In the genomic region with DNA sequence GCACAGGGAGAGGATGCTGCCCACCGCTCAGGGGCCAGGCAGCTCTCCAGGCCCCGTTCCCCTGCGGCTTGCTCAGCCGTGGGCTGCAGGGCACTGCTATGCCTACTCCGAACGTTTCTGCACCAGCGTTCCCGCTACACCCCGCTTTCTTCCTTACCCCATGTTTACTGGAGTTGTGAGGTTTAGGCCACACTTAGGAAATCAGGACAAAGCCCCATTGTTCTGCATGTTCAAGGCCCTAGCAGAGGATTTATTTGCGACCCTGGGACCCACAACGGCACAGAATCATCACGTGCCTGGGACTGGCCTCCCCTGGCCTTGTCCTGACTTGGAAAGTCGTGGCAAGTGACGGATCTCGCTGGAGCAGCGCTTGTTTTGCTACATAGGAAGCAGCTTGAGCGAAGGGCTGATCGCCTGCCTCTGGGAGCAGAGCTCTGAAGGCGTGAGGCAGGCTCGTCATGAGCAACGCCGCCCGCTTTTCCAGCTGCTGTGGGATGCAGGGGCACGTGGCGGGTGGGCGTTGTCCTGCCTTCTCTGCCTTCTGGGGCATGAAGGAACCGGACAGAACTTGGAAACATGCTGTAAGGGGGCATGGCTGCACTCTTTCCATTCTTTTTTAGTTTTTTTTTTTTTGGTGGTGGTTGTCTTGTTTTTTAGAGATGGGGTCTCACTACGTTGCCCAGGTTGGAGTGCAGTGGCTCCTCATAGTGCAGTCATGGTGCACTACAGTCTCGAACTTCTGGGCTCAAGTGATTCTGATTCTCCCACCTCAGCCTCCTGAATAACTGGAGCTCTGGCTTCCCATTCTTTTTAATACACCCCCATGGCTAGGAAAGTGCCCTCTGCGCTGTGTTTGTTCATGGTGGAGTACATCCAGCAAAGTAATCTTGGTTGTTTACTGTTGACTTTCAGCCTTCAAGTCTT, we compare ENCODE assay signal across 1 cellular context.
TF ChIP-seq lines count a peak whose summit lies in the region.

No MANE protein-coding gene starts in this region.

TF ChIP-seq in HepG2, 621 proteins besides CTCF, POLR2A, EP300 and RAD21 (continued from another document and continues in another):
- TF ChIP-seq, protein P1, sequence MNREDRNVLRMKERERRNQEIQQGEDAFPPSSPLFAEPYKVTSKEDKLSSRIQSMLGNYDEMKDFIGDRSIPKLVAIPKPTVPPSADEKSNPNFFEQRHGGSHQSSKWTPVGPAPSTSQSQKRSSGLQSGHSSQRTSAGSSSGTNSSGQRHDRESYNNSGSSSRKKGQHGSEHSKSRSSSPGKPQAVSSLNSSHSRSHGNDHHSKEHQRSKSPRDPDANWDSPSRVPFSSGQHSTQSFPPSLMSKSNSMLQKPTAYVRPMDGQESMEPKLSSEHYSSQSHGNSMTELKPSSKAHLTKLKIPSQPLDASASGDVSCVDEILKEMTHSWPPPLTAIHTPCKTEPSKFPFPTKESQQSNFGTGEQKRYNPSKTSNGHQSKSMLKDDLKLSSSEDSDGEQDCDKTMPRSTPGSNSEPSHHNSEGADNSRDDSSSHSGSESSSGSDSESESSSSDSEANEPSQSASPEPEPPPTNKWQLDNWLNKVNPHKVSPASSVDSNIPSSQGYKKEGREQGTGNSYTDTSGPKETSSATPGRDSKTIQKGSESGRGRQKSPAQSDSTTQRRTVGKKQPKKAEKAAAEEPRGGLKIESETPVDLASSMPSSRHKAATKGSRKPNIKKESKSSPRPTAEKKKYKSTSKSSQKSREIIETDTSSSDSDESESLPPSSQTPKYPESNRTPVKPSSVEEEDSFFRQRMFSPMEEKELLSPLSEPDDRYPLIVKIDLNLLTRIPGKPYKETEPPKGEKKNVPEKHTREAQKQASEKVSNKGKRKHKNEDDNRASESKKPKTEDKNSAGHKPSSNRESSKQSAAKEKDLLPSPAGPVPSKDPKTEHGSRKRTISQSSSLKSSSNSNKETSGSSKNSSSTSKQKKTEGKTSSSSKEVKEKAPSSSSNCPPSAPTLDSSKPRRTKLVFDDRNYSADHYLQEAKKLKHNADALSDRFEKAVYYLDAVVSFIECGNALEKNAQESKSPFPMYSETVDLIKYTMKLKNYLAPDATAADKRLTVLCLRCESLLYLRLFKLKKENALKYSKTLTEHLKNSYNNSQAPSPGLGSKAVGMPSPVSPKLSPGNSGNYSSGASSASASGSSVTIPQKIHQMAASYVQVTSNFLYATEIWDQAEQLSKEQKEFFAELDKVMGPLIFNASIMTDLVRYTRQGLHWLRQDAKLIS (CRISPR knock-in tag; IDR thresholded peaks at IDR 0.05): no peak
- TF ChIP-seq SYNCRIP (IDR thresholded peaks at IDR 0.05; ENCODE audit: insufficient read depth, low read depth, low read length) (no peak), ZNF775 (CRISPR knock-in tag; IDR thresholded peaks at IDR 0.05; ENCODE audit: borderline replicate concordance) (no peak), HOXA3 (CRISPR knock-in tag; IDR thresholded peaks at IDR 0.05) (peak; percentile 94), SIN3B (IDR thresholded peaks at IDR 0.05; ENCODE audit: low read length) (no peak), RFX5 (IDR thresholded peaks at IDR 0.05; ENCODE audit: low read depth, low read length) (no peak), POLR2G (IDR thresholded peaks at IDR 0.05; ENCODE audit: low read depth, low read length) (no peak), CEBPG (CRISPR knock-in tag; IDR thresholded peaks at IDR 0.05) (peak; percentile 50), TBL1XR1 (IDR thresholded peaks at IDR 0.05; ENCODE audit: borderline replicate concordance, low read length, partially characterized antibody) (no peak), SP4 (CRISPR knock-in tag; IDR thresholded peaks at IDR 0.05) (no peak), ASH2L (IDR thresholded peaks at IDR 0.05; ENCODE audit: insufficient read length, low read depth, low read length) (peak; percentile 73), MAZ (IDR thresholded peaks at IDR 0.05; ENCODE audit: borderline replicate concordance, low read depth, low read length) (no peak), MAZ (CRISPR knock-in tag; IDR thresholded peaks at IDR 0.05; ENCODE audit: low read depth) (0 out of 2 replicates have a peak, but pooled peaks have one; percentile 30), ZMYM4 (CRISPR knock-in tag; IDR thresholded peaks at IDR 0.05) (peak; percentile 75), MBNL3 (CRISPR knock-in tag; conservative IDR thresholded peaks at IDR 0.05) (no peak), HNRNPK (IDR thresholded peaks at IDR 0.05; ENCODE audit: low read depth, low read length, poor library complexity, severe bottlenecking) (no peak), ZNF235 (CRISPR knock-in tag; IDR thresholded peaks at IDR 0.05; ENCODE audit: borderline replicate concordance) (no peak), ZNF737 (CRISPR knock-in tag; IDR thresholded peaks at IDR 0.05; ENCODE audit: borderline replicate concordance) (no peak), HOXD1 (CRISPR knock-in tag; IDR thresholded peaks at IDR 0.05) (peak; percentile 24; the same call in 1 of the 2 replicates), ZFY (CRISPR knock-in tag; IDR thresholded peaks at IDR 0.05) (peak; percentile 87), TEAD3 (CRISPR knock-in tag; optimal IDR thresholded peaks at IDR 0.05; ENCODE audit: borderline replicate concordance) (no peak), RBM39 (IDR thresholded peaks at IDR 0.05; ENCODE audit: low read depth, low read length, poor library complexity, severe bottlenecking) (no peak), ZNF34 (CRISPR knock-in tag; IDR thresholded peaks at IDR 0.05; ENCODE audit: borderline replicate concordance) (no peak), NR2F6 (IDR thresholded peaks at IDR 0.05) (no peak), NR2F6 (CRISPR knock-in tag; IDR thresholded peaks at IDR 0.05) (peak; percentile 82), ZNF124 (CRISPR knock-in tag; IDR thresholded peaks at IDR 0.05) (peak; percentile 55; the same call in 1 of the 2 replicates)
- TF ChIP-seq, protein P2, sequence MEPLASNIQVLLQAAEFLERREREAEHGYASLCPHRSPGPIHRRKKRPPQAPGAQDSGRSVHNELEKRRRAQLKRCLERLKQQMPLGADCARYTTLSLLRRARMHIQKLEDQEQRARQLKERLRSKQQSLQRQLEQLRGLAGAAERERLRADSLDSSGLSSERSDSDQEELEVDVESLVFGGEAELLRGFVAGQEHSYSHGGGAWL (CRISPR knock-in tag; IDR thresholded peaks at IDR 0.05): peak; percentile 67; the same call in 1 of the 2 replicates
- TF ChIP-seq, protein P3, sequence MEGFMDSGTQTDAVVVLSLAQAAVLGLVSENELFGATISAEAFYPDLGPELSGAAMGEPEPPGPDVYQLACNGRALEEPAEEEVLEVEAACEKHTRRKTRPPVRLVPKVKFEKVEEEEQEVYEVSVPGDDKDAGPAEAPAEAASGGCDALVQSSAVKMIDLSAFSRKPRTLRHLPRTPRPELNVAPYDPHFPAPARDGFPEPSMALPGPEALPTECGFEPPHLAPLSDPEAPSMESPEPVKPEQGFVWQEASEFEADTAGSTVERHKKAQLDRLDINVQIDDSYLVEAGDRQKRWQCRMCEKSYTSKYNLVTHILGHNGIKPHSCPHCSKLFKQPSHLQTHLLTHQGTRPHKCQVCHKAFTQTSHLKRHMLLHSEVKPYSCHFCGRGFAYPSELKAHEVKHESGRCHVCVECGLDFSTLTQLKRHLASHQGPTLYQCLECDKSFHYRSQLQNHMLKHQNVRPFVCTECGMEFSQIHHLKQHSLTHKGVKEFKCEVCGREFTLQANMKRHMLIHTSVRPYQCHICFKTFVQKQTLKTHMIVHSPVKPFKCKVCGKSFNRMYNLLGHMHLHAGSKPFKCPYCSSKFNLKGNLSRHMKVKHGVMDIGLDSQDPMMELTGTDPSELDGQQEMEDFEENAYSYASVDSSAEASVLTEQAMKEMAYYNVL (CRISPR knock-in tag; IDR thresholded peaks at IDR 0.05; ENCODE audit: borderline replicate concordance): peak; percentile 62; the same call in 1 of the 2 replicates
- TF ChIP-seq, protein P4, sequence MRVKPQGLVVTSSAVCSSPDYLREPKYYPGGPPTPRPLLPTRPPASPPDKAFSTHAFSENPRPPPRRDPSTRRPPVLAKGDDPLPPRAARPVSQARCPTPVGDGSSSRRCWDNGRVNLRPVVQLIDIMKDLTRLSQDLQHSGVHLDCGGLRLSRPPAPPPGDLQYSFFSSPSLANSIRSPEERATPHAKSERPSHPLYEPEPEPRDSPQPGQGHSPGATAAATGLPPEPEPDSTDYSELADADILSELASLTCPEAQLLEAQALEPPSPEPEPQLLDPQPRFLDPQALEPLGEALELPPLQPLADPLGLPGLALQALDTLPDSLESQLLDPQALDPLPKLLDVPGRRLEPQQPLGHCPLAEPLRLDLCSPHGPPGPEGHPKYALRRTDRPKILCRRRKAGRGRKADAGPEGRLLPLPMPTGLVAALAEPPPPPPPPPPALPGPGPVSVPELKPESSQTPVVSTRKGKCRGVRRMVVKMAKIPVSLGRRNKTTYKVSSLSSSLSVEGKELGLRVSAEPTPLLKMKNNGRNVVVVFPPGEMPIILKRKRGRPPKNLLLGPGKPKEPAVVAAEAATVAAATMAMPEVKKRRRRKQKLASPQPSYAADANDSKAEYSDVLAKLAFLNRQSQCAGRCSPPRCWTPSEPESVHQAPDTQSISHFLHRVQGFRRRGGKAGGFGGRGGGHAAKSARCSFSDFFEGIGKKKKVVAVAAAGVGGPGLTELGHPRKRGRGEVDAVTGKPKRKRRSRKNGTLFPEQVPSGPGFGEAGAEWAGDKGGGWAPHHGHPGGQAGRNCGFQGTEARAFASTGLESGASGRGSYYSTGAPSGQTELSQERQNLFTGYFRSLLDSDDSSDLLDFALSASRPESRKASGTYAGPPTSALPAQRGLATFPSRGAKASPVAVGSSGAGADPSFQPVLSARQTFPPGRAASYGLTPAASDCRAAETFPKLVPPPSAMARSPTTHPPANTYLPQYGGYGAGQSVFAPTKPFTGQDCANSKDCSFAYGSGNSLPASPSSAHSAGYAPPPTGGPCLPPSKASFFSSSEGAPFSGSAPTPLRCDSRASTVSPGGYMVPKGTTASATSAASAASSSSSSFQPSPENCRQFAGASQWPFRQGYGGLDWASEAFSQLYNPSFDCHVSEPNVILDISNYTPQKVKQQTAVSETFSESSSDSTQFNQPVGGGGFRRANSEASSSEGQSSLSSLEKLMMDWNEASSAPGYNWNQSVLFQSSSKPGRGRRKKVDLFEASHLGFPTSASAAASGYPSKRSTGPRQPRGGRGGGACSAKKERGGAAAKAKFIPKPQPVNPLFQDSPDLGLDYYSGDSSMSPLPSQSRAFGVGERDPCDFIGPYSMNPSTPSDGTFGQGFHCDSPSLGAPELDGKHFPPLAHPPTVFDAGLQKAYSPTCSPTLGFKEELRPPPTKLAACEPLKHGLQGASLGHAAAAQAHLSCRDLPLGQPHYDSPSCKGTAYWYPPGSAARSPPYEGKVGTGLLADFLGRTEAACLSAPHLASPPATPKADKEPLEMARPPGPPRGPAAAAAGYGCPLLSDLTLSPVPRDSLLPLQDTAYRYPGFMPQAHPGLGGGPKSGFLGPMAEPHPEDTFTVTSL (CRISPR knock-in tag; IDR thresholded peaks at IDR 0.05; ENCODE audit: borderline replicate concordance): 0 out of 2 replicates have a peak, but pooled peaks have one; percentile 67
- TF ChIP-seq, protein P5, sequence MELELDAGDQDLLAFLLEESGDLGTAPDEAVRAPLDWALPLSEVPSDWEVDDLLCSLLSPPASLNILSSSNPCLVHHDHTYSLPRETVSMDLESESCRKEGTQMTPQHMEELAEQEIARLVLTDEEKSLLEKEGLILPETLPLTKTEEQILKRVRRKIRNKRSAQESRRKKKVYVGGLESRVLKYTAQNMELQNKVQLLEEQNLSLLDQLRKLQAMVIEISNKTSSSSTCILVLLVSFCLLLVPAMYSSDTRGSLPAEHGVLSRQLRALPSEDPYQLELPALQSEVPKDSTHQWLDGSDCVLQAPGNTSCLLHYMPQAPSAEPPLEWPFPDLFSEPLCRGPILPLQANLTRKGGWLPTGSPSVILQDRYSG (CRISPR knock-in tag; IDR thresholded peaks at IDR 0.05): no peak
- TF ChIP-seq, protein P6, sequence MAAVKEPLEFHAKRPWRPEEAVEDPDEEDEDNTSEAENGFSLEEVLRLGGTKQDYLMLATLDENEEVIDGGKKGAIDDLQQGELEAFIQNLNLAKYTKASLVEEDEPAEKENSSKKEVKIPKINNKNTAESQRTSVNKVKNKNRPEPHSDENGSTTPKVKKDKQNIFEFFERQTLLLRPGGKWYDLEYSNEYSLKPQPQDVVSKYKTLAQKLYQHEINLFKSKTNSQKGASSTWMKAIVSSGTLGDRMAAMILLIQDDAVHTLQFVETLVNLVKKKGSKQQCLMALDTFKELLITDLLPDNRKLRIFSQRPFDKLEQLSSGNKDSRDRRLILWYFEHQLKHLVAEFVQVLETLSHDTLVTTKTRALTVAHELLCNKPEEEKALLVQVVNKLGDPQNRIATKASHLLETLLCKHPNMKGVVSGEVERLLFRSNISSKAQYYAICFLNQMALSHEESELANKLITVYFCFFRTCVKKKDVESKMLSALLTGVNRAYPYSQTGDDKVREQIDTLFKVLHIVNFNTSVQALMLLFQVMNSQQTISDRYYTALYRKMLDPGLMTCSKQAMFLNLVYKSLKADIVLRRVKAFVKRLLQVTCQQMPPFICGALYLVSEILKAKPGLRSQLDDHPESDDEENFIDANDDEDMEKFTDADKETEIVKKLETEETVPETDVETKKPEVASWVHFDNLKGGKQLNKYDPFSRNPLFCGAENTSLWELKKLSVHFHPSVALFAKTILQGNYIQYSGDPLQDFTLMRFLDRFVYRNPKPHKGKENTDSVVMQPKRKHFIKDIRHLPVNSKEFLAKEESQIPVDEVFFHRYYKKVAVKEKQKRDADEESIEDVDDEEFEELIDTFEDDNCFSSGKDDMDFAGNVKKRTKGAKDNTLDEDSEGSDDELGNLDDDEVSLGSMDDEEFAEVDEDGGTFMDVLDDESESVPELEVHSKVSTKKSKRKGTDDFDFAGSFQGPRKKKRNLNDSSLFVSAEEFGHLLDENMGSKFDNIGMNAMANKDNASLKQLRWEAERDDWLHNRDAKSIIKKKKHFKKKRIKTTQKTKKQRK (IDR thresholded peaks at IDR 0.05; ENCODE audit: low read length): no peak
- TF ChIP-seq, protein P7, sequence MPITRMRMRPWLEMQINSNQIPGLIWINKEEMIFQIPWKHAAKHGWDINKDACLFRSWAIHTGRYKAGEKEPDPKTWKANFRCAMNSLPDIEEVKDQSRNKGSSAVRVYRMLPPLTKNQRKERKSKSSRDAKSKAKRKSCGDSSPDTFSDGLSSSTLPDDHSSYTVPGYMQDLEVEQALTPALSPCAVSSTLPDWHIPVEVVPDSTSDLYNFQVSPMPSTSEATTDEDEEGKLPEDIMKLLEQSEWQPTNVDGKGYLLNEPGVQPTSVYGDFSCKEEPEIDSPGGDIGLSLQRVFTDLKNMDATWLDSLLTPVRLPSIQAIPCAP (CRISPR knock-in tag; IDR thresholded peaks at IDR 0.05; ENCODE audit: low read depth): 0 out of 2 replicates have a peak, but pooled peaks have one; percentile 59
- TF ChIP-seq, protein P8, sequence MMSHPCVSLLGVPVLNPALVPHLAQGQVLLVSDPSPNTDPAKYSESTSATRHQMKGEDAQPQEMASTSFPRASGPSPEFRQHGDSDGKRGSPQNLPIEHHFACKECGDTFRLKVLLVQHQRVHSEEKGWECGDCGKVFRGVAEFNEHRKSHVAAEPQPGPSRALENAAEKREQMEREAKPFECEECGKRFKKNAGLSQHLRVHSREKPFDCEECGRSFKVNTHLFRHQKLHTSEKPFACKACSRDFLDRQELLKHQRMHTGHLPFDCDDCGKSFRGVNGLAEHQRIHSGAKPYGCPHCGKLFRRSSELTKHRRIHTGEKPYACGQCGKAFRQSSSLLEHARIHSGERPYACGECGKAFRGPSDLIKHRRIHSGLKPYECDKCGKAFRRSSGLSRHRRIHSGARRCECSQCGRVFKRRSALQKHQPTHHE (CRISPR knock-in tag; IDR thresholded peaks at IDR 0.05; ENCODE audit: borderline replicate concordance): no peak
- TF ChIP-seq, protein P9, sequence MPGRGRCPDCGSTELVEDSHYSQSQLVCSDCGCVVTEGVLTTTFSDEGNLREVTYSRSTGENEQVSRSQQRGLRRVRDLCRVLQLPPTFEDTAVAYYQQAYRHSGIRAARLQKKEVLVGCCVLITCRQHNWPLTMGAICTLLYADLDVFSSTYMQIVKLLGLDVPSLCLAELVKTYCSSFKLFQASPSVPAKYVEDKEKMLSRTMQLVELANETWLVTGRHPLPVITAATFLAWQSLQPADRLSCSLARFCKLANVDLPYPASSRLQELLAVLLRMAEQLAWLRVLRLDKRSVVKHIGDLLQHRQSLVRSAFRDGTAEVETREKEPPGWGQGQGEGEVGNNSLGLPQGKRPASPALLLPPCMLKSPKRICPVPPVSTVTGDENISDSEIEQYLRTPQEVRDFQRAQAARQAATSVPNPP (CRISPR knock-in tag; IDR thresholded peaks at IDR 0.05): peak; percentile 60; the same call in 1 of the 2 replicates
